In genomic region chr13:113539176-113539575, GRCh38 we compare ENCODE assay signal across 17 cellular contexts.
"Had no signal": no experiment of that assay in that cellular context is flagged by ENCODE, and none has a peak within 500 bp of the region (broad histone marks: within the 10 kb centered on the region; RNA-seq: fewer than 3 reads in every experiment).

No MANE protein-coding gene starts in this region.

- H3K27me3 ChIP-seq: breast epithelium, heart left ventricle, transverse colon, uterus had no signal

- DNase-seq: activated CD4-positive, alpha-beta memory T cell treated with anti-CD3 and anti-CD28 coated beads for 36 hours; activated CD4-positive, alpha-beta T cell treated with anti-CD3 and anti-CD28 coated beads for 48 hours; activated naive CD4-positive, alpha-beta T cell treated with Interleukin-2 at 50 U/mL for 16 hours; activated naive CD8-positive, alpha-beta T cell treated with anti-CD3 and anti-CD28 coated beads, Interleukin-2, amount 10 ng/mL, durations not matched to agents 7 days and 5 days; activated T-cell treated with anti-CD3 and anti-CD28 coated beads, Interleukin-2, amount 50 U/mL, for 48 hours; amniotic stem cell; cortex of kidney; natural killer cell; stimulated activated CD4-positive, alpha-beta T cell treated with anti-CD3 and anti-CD28 coated beads, Interleukin-15, amount 100 ng/mL, for 24 hours; stimulated activated CD8-positive, alpha-beta memory T cell treated with anti-CD3 and anti-CD28 coated beads, Interleukin-4, amount 100 ng/mL, for 48 hours; stimulated activated naive B cell treated with anti-CD40 and anti-IgM and Interleukin-4, amounts not matched to agents 10 μg/mL and 1 μg/mL and 100 μg/mL, for 72 hours; transverse colon had no signal

- ATAC-seq: natural killer cell; stimulated activated naive B cell treated with anti-CD40 and anti-IgM and Interleukin-4, amounts not matched to agents 10 μg/mL and 1 μg/mL and 100 μg/mL, for 72 hours had no signal

- H3K4me1 ChIP-seq: breast epithelium, prostate gland, uterus had no signal

- H3K27ac ChIP-seq: breast epithelium, heart left ventricle, prostate gland, transverse colon, uterus had no signal

- H3K4me3 ChIP-seq: breast epithelium, heart left ventricle, lung, prostate gland, transverse colon, uterus had no signal

- H3K9me3 ChIP-seq: breast epithelium, heart left ventricle, prostate gland, transverse colon, uterus had no signal

- H3K36me3 ChIP-seq: breast epithelium, prostate gland, transverse colon, uterus had no signal
